9 cellular contexts compared by ENCODE assay signal in genomic region chr20:37534401-37535157, GRCh38. TPM values are rescaled to one million over a fixed set of nuclear protein-coding genes. Genes with fewer than 3 reads are reported as not detected.
DNase-seq lines count a peak whose midpoint lies in the region; ATAC-seq and TF ChIP-seq lines count a peak whose summit lies in the region.
"Had no signal": no experiment of that assay in that cellular context is flagged by ENCODE, and none has a peak within 500 bp of the region (broad histone marks: within the 10 kb centered on the region; RNA-seq: fewer than 3 reads in every experiment).

No MANE protein-coding gene starts in this region.

- H3K9me3 Mint-ChIP-seq in activated T-cell treated with anti-CD3 and anti-CD28 coated beads, Interleukin-2, amount 50 U/mL, for 4 hours, result no peaks in the 10 kb centered on the region
- H3K9me3 Mint-ChIP-seq in neural crest cell, result no peaks in the 10 kb centered on the region

- H3K4me3 ChIP-seq in DOHH2 (ENCODE audit: low read length) (no peak overlapping the region), fibroblast of the aortic adventitia (ENCODE audit: low read depth, low read length) (no peak overlapping the region)
- H3K4me3 ChIP-seq in Jurkat, Clone E6-1 (ENCODE audit: low read length), result no peak overlapping the region

- H3K27ac Mint-ChIP-seq in neural crest cell (ENCODE audit: unreplicated experiment), result peak overlapping the region; percentile 85
- H3K27ac Mint-ChIP-seq: activated naive CD8-positive, alpha-beta T cell had no signal

- no peaks in the 10 kb centered on the region for H3K9me2 ChIP-seq in DOHH2 (replicated peaks; ENCODE audit: control insufficient read depth, low read length)

- H3K27ac ChIP-seq in DOHH2 (ENCODE audit: low read depth, low read length), result no peak overlapping the region

- H3K36me3 Mint-ChIP-seq in activated T-cell treated with anti-CD3 and anti-CD28 coated beads, Interleukin-2, amount 50 U/mL, for 4 hours (ENCODE audit: insufficient read depth), result no peaks in the 10 kb centered on the region
- no peaks in the 10 kb centered on the region for H3K36me3 Mint-ChIP-seq in neural crest cell (ENCODE audit: low read depth)
- H3K36me3 Mint-ChIP-seq: activated naive CD8-positive, alpha-beta T cell had no signal

- no peaks in the 10 kb centered on the region for H3K9me3 ChIP-seq in DOHH2 (ENCODE audit: control insufficient read depth, insufficient read depth, low read length)

- peak; percentile 81 for ATAC-seq in GM21619 (IDR thresholded peaks at IDR 0.05; ENCODE audit: unreplicated experiment)
- peak; percentile 98 for ATAC-seq in activated T-cell treated with anti-CD3 and anti-CD28 coated beads, Interleukin-2, amount 50 U/mL, for 4 hours

- peaks cover 4% of the 10 kb centered on the region for H3K4me1 Mint-ChIP-seq in activated T-cell treated with anti-CD3 and anti-CD28 coated beads, Interleukin-2, amount 50 U/mL, for 4 hours (ENCODE audit: low read depth)
- peaks cover 9% of the 10 kb centered on the region for H3K4me1 Mint-ChIP-seq in neural crest cell

- TF ChIP-seq CTCF in DOHH2 (IDR thresholded peaks at IDR 0.05; ENCODE audit: low read depth, low read length, poor library complexity, severe bottlenecking) (peak; percentile 81), fibroblast of the aortic adventitia (IDR thresholded peaks at IDR 0.05; ENCODE audit: insufficient read depth, low read length) (peak; percentile 77), neural crest cell (conservative IDR thresholded peaks at IDR 0.05) (peak; percentile 95)

- H3K4me2 ChIP-seq in DOHH2 (ENCODE audit: low read length), result peak overlapping the region; percentile 26; the same call in 1 of the 2 replicates

- H3K4me3 Mint-ChIP-seq in activated T-cell treated with anti-CD3 and anti-CD28 coated beads, Interleukin-2, amount 50 U/mL, for 4 hours, result no peak overlapping the region
- H3K4me3 Mint-ChIP-seq in neural crest cell, result peak overlapping the region; percentile 88
- H3K4me3 Mint-ChIP-seq: activated naive CD8-positive, alpha-beta T cell had no signal

- no peaks in the 10 kb centered on the region for H3K36me3 ChIP-seq in DOHH2 (ENCODE audit: control insufficient read depth, low read length)

- peak; percentile 76 for DNase-seq in Jurkat, Clone E6-1 (ENCODE audit: low read depth, low spot score)
- DNase-seq in NOMO-1 (lab: John Stamatoyannopoulos, UW; ENCODE audit: unreplicated experiment in 2 of 2) (peak; percentile 43 to 87), fibroblast of the aortic adventitia (ENCODE audit: low read depth) (peak; percentile 89), neural crest cell (ENCODE audit: low read depth, low spot score) (peak; percentile 73), NK-92 (lab: John Stamatoyannopoulos, UW; ENCODE audit: unreplicated experiment) (no peak)
- peak; percentile 36 for DNase-seq in activated T-cell treated with anti-CD3 and anti-CD28 coated beads, Interleukin-2, amount 50 U/mL, for 4 hours

- H3K27me3 Mint-ChIP-seq in activated T-cell treated with anti-CD3 and anti-CD28 coated beads, Interleukin-2, amount 50 U/mL, for 4 hours (ENCODE audit: low read depth), result peaks cover 8% of the 10 kb centered on the region
- peaks cover 4% of the 10 kb centered on the region for H3K27me3 Mint-ChIP-seq in neural crest cell (ENCODE audit: low read depth)

- no peaks in the 10 kb centered on the region for H4K20me1 ChIP-seq in DOHH2 (ENCODE audit: control insufficient read depth, insufficient read depth, low read depth, low read length)

- no peaks in the 10 kb centered on the region for H3K79me2 ChIP-seq in DOHH2 (ENCODE audit: control insufficient read depth, low read length)

- H3K27me3 ChIP-seq in DOHH2 (ENCODE audit: control insufficient read depth, low read length), result peaks cover 14% of the 10 kb centered on the region

- H3K4me1 ChIP-seq in DOHH2 (ENCODE audit: control insufficient read depth, low read length), result peaks cover 4% of the 10 kb centered on the region

- H3F3A ChIP-seq in DOHH2 (ENCODE audit: control insufficient read depth, insufficient read depth), result no peaks in the 10 kb centered on the region

RNA-seq across cellular contexts. Expression of gene BLCAP, which starts 6.9 kb away (rescaled TPM):
- 24.7 TPM for polyA plus RNA-seq in Jurkat, Clone E6-1 (2012; ENCODE audit: insufficient read depth, insufficient read length)
- 10 to 100 TPM; 31.8 to 37.9 (median 32.1) TPM for total RNA-seq in activated T-cell treated with anti-CD3 and anti-CD28 coated beads, Interleukin-2, amount 50 U/mL, for 4 hours
- 35.9 and 47.3 TPM in 2 replicates for total RNA-seq in fibroblast of the aortic adventitia (ENCODE audit: low replicate concordance)
- 43.2 and 44.2 TPM in 2 replicates for total RNA-seq in neural crest cell

RNA-seq across cellular contexts. Expression of gene NNAT, which starts 13.5 kb away (rescaled TPM):
- polyA plus RNA-seq in Jurkat, Clone E6-1 (2012; ENCODE audit: insufficient read depth, insufficient read length), result not detected
- under 1 TPM in 1 of 3 donors, not detected in 2; 0.42 TPM for total RNA-seq in activated T-cell treated with anti-CD3 and anti-CD28 coated beads, Interleukin-2, amount 50 U/mL, for 4 hours
- total RNA-seq in fibroblast of the aortic adventitia (ENCODE audit: low replicate concordance) (0.36 and 2.8 TPM in 2 replicates), neural crest cell (113 and 119 TPM in 2 replicates)

Comparison
In these comparisons a context has a peak if more than half of its experiments do, and no peak if none do; other contexts are left out.
1. RNA of gene NNAT, which starts 13.5 kb away (total RNA-seq): 113 to 119 TPM in neural crest cell; 0.36 to 2.8 TPM in fibroblast of the aortic adventitia and 0.42 TPM in activated T-cell treated with anti-CD3 and anti-CD28 coated beads, Interleukin-2, amount 50 U/mL, for 4 hours; every median in the first group is over 10 times any median in the second.
2. Peak in every context shown above with its lines, with median percentiles within 50 percentile points of each other: CTCF ChIP-seq.